In the genomic region with DNA sequence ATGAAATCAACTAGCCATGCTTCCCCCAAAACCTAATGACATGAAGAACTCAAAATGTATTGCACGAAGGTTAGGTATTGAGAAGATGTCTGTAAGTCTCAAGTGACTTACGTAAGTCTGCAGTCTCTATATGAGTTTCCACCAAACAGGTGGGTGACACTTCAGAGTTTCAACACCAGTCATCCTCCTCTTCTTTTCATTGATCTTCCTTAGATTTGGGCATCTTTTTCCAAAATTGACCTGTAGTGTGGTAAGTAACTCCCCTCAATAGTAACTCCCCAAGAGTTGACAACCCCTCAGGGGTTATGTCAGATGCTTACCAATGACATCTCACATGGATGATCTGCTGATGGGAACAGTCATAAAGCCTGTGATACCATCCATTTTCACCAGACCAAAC, we compare ENCODE assay signal across 21 cellular contexts. TPM values are rescaled to one million over a fixed set of nuclear protein-coding genes. Genes with fewer than 3 reads are reported as not detected.
"Had no signal": no experiment of that assay in that cellular context is flagged by ENCODE, and none has a peak within 500 bp of the region (broad histone marks: within the 10 kb centered on the region; RNA-seq: fewer than 3 reads in every experiment).

No MANE protein-coding gene starts in this region.

- H3K36me3 ChIP-seq: cardiac muscle cell, gastrocnemius medialis, heart left ventricle, left lung, right lobe of liver, thyroid gland had no signal

- DNase-seq: activated B cell treated with CpG ODN at 0.5 μM for 24 hours; activated CD4-positive, alpha-beta T cell treated with anti-CD3 and anti-CD28 coated beads, Interleukin-2, amount 10 ng/mL, durations not matched to agents 24 days and 14 days; activated effector memory CD4-positive, alpha-beta T cell treated with Interleukin-2 at 50 U/mL for 16 hours; amygdala; effector CD8-positive, alpha-beta T cell; gastrocnemius medialis; heart left ventricle; left lung; mammary epithelial cell; midbrain; right lobe of liver; stimulated activated CD4-positive, alpha-beta T cell treated with anti-CD3 and anti-CD28 coated beads, Interleukin-4, amount 100 ng/mL, for 1 hour; T-helper 9 cell; thyroid gland had no signal

- H3K4me1 Mint-ChIP-seq: activated B cell treated with CpG ODN at 0.5 μM for 24 hours had no signal

- H3K4me1 ChIP-seq: gastrocnemius medialis, left lung, parathyroid adenoma, thyroid gland had no signal

- H3K27me3 Mint-ChIP-seq: dendritic cell treated with granulocyte-macrophage colony-stimulating factor and Interleukin-4, amounts not matched to agents 40 ng/mL and 50 ng/mL, for 4 days had no signal

- H3K4me3 Mint-ChIP-seq: activated B cell treated with CpG ODN at 0.5 μM for 24 hours; activated CD4-positive, alpha-beta T cell treated with anti-CD3 and anti-CD28 coated beads, Interleukin-2, amount 10 ng/mL, durations not matched to agents 24 days and 14 days; activated naive CD8-positive, alpha-beta T cell; dendritic cell treated with granulocyte-macrophage colony-stimulating factor and Interleukin-4, amounts not matched to agents 40 ng/mL and 50 ng/mL, for 4 days; nephron had no signal

- H3K27ac ChIP-seq: cardiac muscle cell, gastrocnemius medialis, heart left ventricle, left lung, parathyroid adenoma, right lobe of liver, thyroid gland had no signal

- H3K4me3 ChIP-seq: cardiac muscle cell, gastrocnemius medialis, heart left ventricle, left lung, right lobe of liver, smooth muscle cell, thyroid gland had no signal

- H3K9me3 ChIP-seq: gastrocnemius medialis, heart left ventricle, left lung, right lobe of liver, thyroid gland had no signal

- H3K27me3 ChIP-seq: cardiac muscle cell, gastrocnemius medialis, heart left ventricle, left lung, right lobe of liver, thyroid gland had no signal

- ATAC-seq: esophagus mucosa, gastrocnemius medialis, heart left ventricle, left lung had no signal

- H3K27ac Mint-ChIP-seq: activated B cell treated with CpG ODN at 0.5 μM for 24 hours; activated CD4-positive, alpha-beta T cell treated with anti-CD3 and anti-CD28 coated beads, Interleukin-2, amount 10 ng/mL, durations not matched to agents 24 days and 14 days; activated naive CD8-positive, alpha-beta T cell; dendritic cell treated with granulocyte-macrophage colony-stimulating factor and Interleukin-4, amounts not matched to agents 40 ng/mL and 50 ng/mL, for 4 days; nephron had no signal

- H3K9me3 Mint-ChIP-seq: activated B cell treated with CpG ODN at 0.5 μM for 24 hours; activated CD4-positive, alpha-beta T cell treated with anti-CD3 and anti-CD28 coated beads, Interleukin-2, amount 10 ng/mL, durations not matched to agents 24 days and 14 days; dendritic cell treated with granulocyte-macrophage colony-stimulating factor and Interleukin-4, amounts not matched to agents 40 ng/mL and 50 ng/mL, for 4 days; nephron had no signal

- H3K36me3 Mint-ChIP-seq: activated naive CD8-positive, alpha-beta T cell had no signal

RNA-seq across cellular contexts. Expression of gene GPR176, which starts 46.1 kb away (rescaled TPM):
- total RNA-seq: activated B cell treated with CpG ODN at 0.5 μM for 24 hours had no signal
